Comparison of ENCODE assay signal across 19 cellular contexts in genomic region chr4:21001490-21001889, GRCh38.
DNase-seq lines count a peak whose midpoint lies in the region; ATAC-seq and TF ChIP-seq lines count a peak whose summit lies in the region.
"Had no signal": no experiment of that assay in that cellular context is flagged by ENCODE, and none has a peak within 500 bp of the region (broad histone marks: within the 10 kb centered on the region; RNA-seq: fewer than 3 reads in every experiment).

No MANE protein-coding gene starts in this region.

- TF ChIP-seq POLR2A in GM18505 (IDR thresholded peaks at IDR 0.05; ENCODE audit: borderline replicate concordance, extremely low read depth, insufficient read depth, insufficient read length), result no peak

- no peak for ATAC-seq in T-helper 17 cell
- ATAC-seq in GM18505 (IDR thresholded peaks at IDR 0.05; ENCODE audit: unreplicated experiment), result no peak
- ATAC-seq in HG02763 (IDR thresholded peaks at IDR 0.05; ENCODE audit: unreplicated experiment), result no peak
- ATAC-seq in GM18498 (IDR thresholded peaks at IDR 0.05; ENCODE audit: unreplicated experiment), result no peak
- ATAC-seq: K562 had no signal

- no peak for DNase-seq in CD4-positive, alpha-beta memory T cell
- DNase-seq in MV-4-11 (lab: John Stamatoyannopoulos, UW) (peak; percentile 81), T-helper 17 cell (no peak)
- DNase-seq: COR-L47, DMS 273 treated with DMSO at 0.1 percent for 48 hours, DND-41, HCEC 1CT, NCI-H1105 treated with DMSO at 0.1 percent for 48 hours, NCI-H1694, NCI-H2081 treated with DMSO at 0.1 percent for 48 hours, NCI-H526 treated with DMSO at 0.1 percent for 48 hours, SHP77, SK-N-SH had no signal

- H3K9me3 ChIP-seq in CD4-positive, alpha-beta memory T cell (ENCODE audit: control insufficient read depth in 1 of 2, low read length in 2 of 2), result no peaks in the 10 kb centered on the region
- H3K9me3 ChIP-seq in T-helper 17 cell (ENCODE audit: control insufficient read depth, low read length, poor library complexity, severe bottlenecking), result no peaks in the 10 kb centered on the region
- H3K9me3 ChIP-seq in mesodermal cell (ENCODE audit: control insufficient read depth, low read length), result no peaks in the 10 kb centered on the region
- H3K9me3 ChIP-seq: BLaER1 treated with 17β-estradiol and CSF1 and Interleukin-3, amounts not matched to agents 10 nM and 100 nM; SK-N-SH had no signal

- peak overlapping the region in 3 of 7 donors; percentile 32 to 42 (median 39) for H3K27ac Mint-ChIP-seq in CD4-positive, alpha-beta memory T cell
- H3K27ac Mint-ChIP-seq in T-helper 17 cell, result no peak overlapping the region

- POLR2A ChIA-PET in CD4-positive, alpha-beta memory T cell (lab: Charles Lee; ENCODE audit: partially characterized antibody), result no interaction called here

- CTCF ChIA-PET in CD4-positive, alpha-beta memory T cell (lab: Charles Lee; ENCODE audit: partially characterized antibody), result no interaction called here

- H3K4me1 ChIP-seq in CD4-positive, alpha-beta memory T cell (ENCODE audit: insufficient read depth, low read length), result no peaks in the 10 kb centered on the region
- no peaks in the 10 kb centered on the region for H3K4me1 ChIP-seq in mesodermal cell (ENCODE audit: control insufficient read depth, insufficient read depth, low read length, poor library complexity, severe bottlenecking)

- H3K4me3 ChIP-seq in CD4-positive, alpha-beta memory T cell (ENCODE audit: low read length in 2 of 2), result no peak overlapping the region
- H3K4me3 ChIP-seq in mesodermal cell (ENCODE audit: extremely low read depth, insufficient read depth, low read length, poor library complexity, severe bottlenecking), result no peak overlapping the region
- H3K4me3 ChIP-seq: BLaER1 treated with 17β-estradiol and CSF1 and Interleukin-3, amounts not matched to agents 10 nM and 100 nM; K562 had no signal

- no peaks in the 10 kb centered on the region for H3K36me3 Mint-ChIP-seq in CD4-positive, alpha-beta memory T cell
- H3K36me3 Mint-ChIP-seq in T-helper 17 cell (ENCODE audit: low read depth), result peaks cover 2% of the 10 kb centered on the region

- no peaks in the 10 kb centered on the region for H3K27me3 Mint-ChIP-seq in CD4-positive, alpha-beta memory T cell
- no peaks in the 10 kb centered on the region for H3K27me3 Mint-ChIP-seq in T-helper 17 cell

- WGBS in mesodermal cell (ENCODE audit: insufficient coverage in 2 of 2), 2 experiments, result no CpG with 5 or more reads among the region's 4 CpGs

- peak overlapping the region in 7 of 8 donors; percentile 28 to 65 (median 45) for H3K4me3 Mint-ChIP-seq in CD4-positive, alpha-beta memory T cell
- H3K4me3 Mint-ChIP-seq in T-helper 17 cell, result peak overlapping the region; percentile 56

- H3K9me3 Mint-ChIP-seq in CD4-positive, alpha-beta memory T cell, result peaks cover 0 to 8% (median under 1%) of the 10 kb centered on the region in 8 donors

- peaks cover 8 to 20% (median 11%) of the 10 kb centered on the region in 4 donors for H3K4me1 Mint-ChIP-seq in CD4-positive, alpha-beta memory T cell
- peaks cover 7% of the 10 kb centered on the region for H3K4me1 Mint-ChIP-seq in T-helper 17 cell

- H3K27ac ChIP-seq in CD4-positive, alpha-beta memory T cell (ENCODE audit: low read depth, low read length), result no peak overlapping the region
- H3K27ac ChIP-seq in mesodermal cell (ENCODE audit: low read depth, low read length, severe bottlenecking), result peak overlapping the region; percentile 39
- H3K27ac ChIP-seq: BLaER1 treated with 17β-estradiol and CSF1 and Interleukin-3, amounts not matched to agents 10 nM and 100 nM had no signal

- intact Hi-C loops in CD4-positive, alpha-beta memory T cell (cut with micrococcal nuclease), result no loop called here

- H3K27me3 ChIP-seq in CD4-positive, alpha-beta memory T cell (ENCODE audit: insufficient read depth, low read length), result no peaks in the 10 kb centered on the region
- H3K27me3 ChIP-seq: BLaER1 treated with 17β-estradiol and CSF1 and Interleukin-3, amounts not matched to agents 10 nM and 100 nM had no signal

- no peaks in the 10 kb centered on the region for H3K36me3 ChIP-seq in CD4-positive, alpha-beta memory T cell (ENCODE audit: insufficient read depth, low read length)
- H3K36me3 ChIP-seq in mesodermal cell (ENCODE audit: control insufficient read depth, insufficient read depth, low read length), result no peaks in the 10 kb centered on the region
- H3K36me3 ChIP-seq: BLaER1 treated with 17β-estradiol and CSF1 and Interleukin-3, amounts not matched to agents 10 nM and 100 nM had no signal
